In the genomic region with DNA sequence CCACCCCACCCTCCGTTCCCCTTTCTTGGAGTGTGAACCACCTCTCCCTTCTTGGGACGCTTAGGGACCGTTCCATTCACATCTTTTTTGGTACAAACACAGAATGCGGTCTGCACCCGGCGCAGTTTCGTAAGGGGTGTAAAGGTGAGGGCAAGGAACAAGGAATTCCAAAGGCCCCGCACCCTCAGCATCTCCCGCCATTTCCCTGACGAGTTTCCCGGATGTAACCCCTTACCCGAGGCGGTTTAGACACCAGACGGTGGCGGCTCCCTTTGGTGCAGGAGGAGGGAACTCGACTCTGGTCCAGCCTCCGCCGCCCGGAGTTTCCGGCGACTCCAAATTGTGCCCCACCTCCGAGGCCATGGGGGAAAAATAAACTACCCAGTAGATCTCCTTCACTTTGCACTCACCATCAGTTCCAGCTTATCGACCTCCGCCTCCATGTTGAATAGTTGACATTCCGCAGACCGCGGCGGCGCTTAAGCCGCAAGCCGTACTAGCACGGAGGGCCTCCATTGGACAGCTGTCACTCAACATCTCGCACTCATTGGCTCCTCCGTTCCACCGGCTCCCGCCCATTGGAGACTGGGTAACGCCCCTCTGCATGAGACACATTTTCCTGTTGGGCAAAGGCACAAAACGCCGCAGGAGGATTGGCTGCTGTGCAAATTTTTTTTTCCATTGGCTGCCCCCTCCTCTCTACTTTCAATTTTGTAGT, we compare ENCODE assay signal across 8 cellular contexts. TPM values are rescaled to one million over a fixed set of nuclear protein-coding genes. Genes with fewer than 3 reads are reported as not detected.
DNase-seq lines count a peak whose midpoint lies in the region; ATAC-seq, FAIRE-seq and TF ChIP-seq lines count a peak whose summit lies in the region.

A gene with protein sequence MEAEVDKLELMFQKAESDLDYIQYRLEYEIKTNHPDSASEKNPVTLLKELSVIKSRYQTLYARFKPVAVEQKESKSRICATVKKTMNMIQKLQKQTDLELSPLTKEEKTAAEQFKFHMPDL (minus strand): TSS at position 466 of the 718 bp plus-strand sequence. CDS start 23 bp downstream, at position 443.

- no peak within 1 kb of the TSS for H2AK5ac ChIP-seq in H9 (ENCODE audit: insufficient read length, low read length)

- H3K27ac ChIP-seq in H9 (ENCODE audit: insufficient read length, low read depth, low read length) (peak within 1 kb of the TSS; percentile 81), heart left ventricle (peak within 1 kb of the TSS; percentile 35 to 89 (median 84))

- H2AFZ ChIP-seq in H9 (ENCODE audit: low read length), result no peak within 1 kb of the TSS

- no peak within 1 kb of the TSS for H2BK20ac ChIP-seq in H9 (ENCODE audit: low read depth, low read length, poor library complexity, severe bottlenecking)

- peak within 1 kb of the TSS; percentile 99 for H3K14ac ChIP-seq in H9 (ENCODE audit: insufficient read depth, low read length)

- no peak for TF ChIP-seq POLR2A in heart left ventricle (IDR thresholded peaks at IDR 0.05)

- no peak within 1 kb of the TSS for H2BK12ac ChIP-seq in H9 (ENCODE audit: insufficient read length, low read depth, low read length)

- H3K23ac ChIP-seq in H9 (ENCODE audit: insufficient read length, low read depth, low read length), result no peak within 1 kb of the TSS

- TF ChIP-seq CTCF in H9 (conservative IDR thresholded peaks at IDR 0.05) (no peak), heart left ventricle (IDR thresholded peaks at IDR 0.05) (no peak)

- H3K27me3 ChIP-seq in H9 (ENCODE audit: insufficient read depth, low read length), result no peaks in the 10 kb centered on the region
- H3K27me3 ChIP-seq in heart left ventricle, result no peaks in the 10 kb centered on the region

- H2BK5ac ChIP-seq in H9 (ENCODE audit: insufficient read length, low read length), result peak within 1 kb of the TSS; percentile 56

- peak within 1 kb of the TSS; percentile 95 for H3K9ac ChIP-seq in ES-I3 (ENCODE audit: low read depth, low read length)
- peak within 1 kb of the TSS; percentile 96 for H3K9ac ChIP-seq in H9 (ENCODE audit: extremely low read depth, insufficient read length, low read length)

- peak within 1 kb of the TSS; percentile 90 for H2BK120ac ChIP-seq in H9 (ENCODE audit: low read depth, low read length, poor library complexity, severe bottlenecking)

- H3T11ph ChIP-seq in H9 (ENCODE audit: low read length), result peak within 1 kb of the TSS; percentile 43

- H3K4me3 Mint-ChIP-seq in H9, result no peak within 1 kb of the TSS

- FAIRE-seq in urothelium cell line (lab: Jason Lieb, UNC), result peak; percentile 95

- H3K23me2 ChIP-seq in H9 (ENCODE audit: insufficient read length, low read depth, low read length, poor library complexity, severe bottlenecking), result peaks cover 5% of the 10 kb centered on the region

- H3K18ac ChIP-seq in H9 (ENCODE audit: insufficient read length, low read depth, low read length), result peak within 1 kb of the TSS; percentile 93

- H3K4me1 ChIP-seq in ES-I3 (ENCODE audit: insufficient read depth, low read length), result peaks cover 9% of the 10 kb centered on the region; the same call in 1 of the 2 replicates
- H3K4me1 ChIP-seq in H9 (ENCODE audit: insufficient read depth, low read length), result no peaks in the 10 kb centered on the region
- peaks cover 0 to 37% (median 15%) of the 10 kb centered on the region in 12 donors for H3K4me1 ChIP-seq in heart left ventricle

- H3K4me1 Mint-ChIP-seq in H9, result peaks cover 40 to 46% of the 10 kb centered on the region in 2 experiments

- no peak within 1 kb of the TSS for H4K8ac ChIP-seq in H9 (replicated peaks; ENCODE audit: insufficient read length, low read depth, low read length)

- no peaks in the 10 kb centered on the region for H3K9me3 Mint-ChIP-seq in H9
- H3K9me3 Mint-ChIP-seq in activated naive CD4-positive, alpha-beta T cell treated with anti-CD3 and anti-CD28 coated beads, Interleukin-2, amount 50 U/mL, for 72 hours, result no peaks in the 10 kb centered on the region

- H3K4me3 ChIP-seq in heart left ventricle, result peak within 1 kb of the TSS; percentile 52 to 91 (median 74)

- H3K79me2 ChIP-seq in H9 (ENCODE audit: insufficient read depth, low read length), result peaks cover 27% of the 10 kb centered on the region; the same call in 1 of the 2 replicates

- H3K56ac ChIP-seq in H9 (ENCODE audit: insufficient read length, low read depth, low read length), result peak within 1 kb of the TSS; percentile 88

- no peaks in the 10 kb centered on the region for H3K9me3 ChIP-seq in ES-I3 (ENCODE audit: control insufficient read depth, insufficient read depth, low read length)
- H3K9me3 ChIP-seq in H9 (ENCODE audit: control insufficient read depth, low read depth, low read length), result no peaks in the 10 kb centered on the region
- no peaks in the 10 kb centered on the region for H3K9me3 ChIP-seq in heart left ventricle

- ATAC-seq in SK-N-SH treated with all-trans-retinoic acid at 6 μM for 48 hours (peak; percentile 88), heart left ventricle (peak; percentile 97 to 98 (median 98))
- peak; percentile 85 to 88 for ATAC-seq in activated naive CD4-positive, alpha-beta T cell treated with anti-CD3 and anti-CD28 coated beads, Interleukin-2, amount 50 U/mL, for 72 hours

- DNase-seq in H9 (no peak), M059J (ENCODE audit: low read depth) (no peak), heart left ventricle (peak; percentile 96 to 98 (median 97)), pulmonary artery endothelial cell (ENCODE audit: low read depth, low spot score) (no peak), urothelium cell line (ENCODE audit: low spot score) (peak; percentile 99)
- DNase-seq in activated naive CD4-positive, alpha-beta T cell treated with anti-CD3 and anti-CD28 coated beads, Interleukin-2, amount 50 U/mL, for 72 hours (ENCODE audit: low spot score in 2 of 2), result peak; percentile 94 to 99

- H2BK15ac ChIP-seq in H9 (ENCODE audit: low read depth, low read length), result no peak within 1 kb of the TSS

- H3K36me3 ChIP-seq in ES-I3 (ENCODE audit: insufficient read depth, low read length) (no peaks in the 10 kb centered on the region), heart left ventricle (no peaks in the 10 kb centered on the region)

- intact Hi-C loops in heart left ventricle (cut with DNase I), result loop anchor here in 7 of 10 donors (1.0 to 10.0 kb wide), 6 partner anchors 48 to 638 kb away; partner anchors contain the start of gene TRIM37 (in 6 of the 7)

- WGBS in H9 (ENCODE audit: extremely low coverage, insufficient read length, low lambda C conversion rate), result no CpG with 5 or more reads among the region's 39 CpGs
- 0 to 1% (median 0%) methylated on average over 37 to 39 of the region's 39 CpGs for WGBS in heart left ventricle, 4 donors

- H3K36me3 Mint-ChIP-seq in H9 (ENCODE audit: insufficient read depth in 1 of 3, low read depth in 3 of 3), result peaks cover 0 to 6% (median 1%) of the 10 kb centered on the region in 3 experiments; a peak in 3 of 7 replicates
- peaks cover 0 to 17% of the 10 kb centered on the region in 2 donors for H3K36me3 Mint-ChIP-seq in activated naive CD4-positive, alpha-beta T cell treated with anti-CD3 and anti-CD28 coated beads, Interleukin-2, amount 50 U/mL, for 72 hours

- H4K5ac ChIP-seq in H9 (ENCODE audit: insufficient read length, low read depth, low read length), result peak within 1 kb of the TSS; percentile 73

- H3K27ac Mint-ChIP-seq in H9, result no peak within 1 kb of the TSS
- no peak within 1 kb of the TSS for H3K27ac Mint-ChIP-seq in activated naive CD4-positive, alpha-beta T cell treated with anti-CD3 and anti-CD28 coated beads, Interleukin-2, amount 50 U/mL, for 72 hours

- H4K20me1 ChIP-seq in H9 (ENCODE audit: control insufficient read depth, insufficient read depth, insufficient read length), result no peaks in the 10 kb centered on the region

- peak within 1 kb of the TSS; percentile 75 for H3K4me2 ChIP-seq in H9 (ENCODE audit: insufficient read depth, insufficient read length, low read length)

- H4K91ac ChIP-seq in H9 (ENCODE audit: insufficient read length, low read depth, low read length), result peak within 1 kb of the TSS; percentile 11

- no peaks in the 10 kb centered on the region for H3K27me3 Mint-ChIP-seq in H9 (ENCODE audit: low read depth)

- H3K79me1 ChIP-seq in H9 (ENCODE audit: insufficient read depth, low read depth, low read length, poor library complexity, severe bottlenecking), result peaks cover 8% of the 10 kb centered on the region

- H3K4ac ChIP-seq in H9 (ENCODE audit: low read depth, low read length), result peak within 1 kb of the TSS; percentile 0; the same call in 1 of the 2 replicates

TF ChIP-seq in SK-N-SH treated with all-trans-retinoic acid at 6 μM for 48 hours, 23 proteins besides CTCF, POLR2A, EP300 and RAD21 (continues in another document):
- TF ChIP-seq OSR1 (CRISPR knock-in tag; IDR thresholded peaks at IDR 0.05) (no peak), ZNF8 (CRISPR knock-in tag; IDR thresholded peaks at IDR 0.05) (peak; percentile 59; the same call in 1 of the 2 replicates)
- TF ChIP-seq, protein P1, sequence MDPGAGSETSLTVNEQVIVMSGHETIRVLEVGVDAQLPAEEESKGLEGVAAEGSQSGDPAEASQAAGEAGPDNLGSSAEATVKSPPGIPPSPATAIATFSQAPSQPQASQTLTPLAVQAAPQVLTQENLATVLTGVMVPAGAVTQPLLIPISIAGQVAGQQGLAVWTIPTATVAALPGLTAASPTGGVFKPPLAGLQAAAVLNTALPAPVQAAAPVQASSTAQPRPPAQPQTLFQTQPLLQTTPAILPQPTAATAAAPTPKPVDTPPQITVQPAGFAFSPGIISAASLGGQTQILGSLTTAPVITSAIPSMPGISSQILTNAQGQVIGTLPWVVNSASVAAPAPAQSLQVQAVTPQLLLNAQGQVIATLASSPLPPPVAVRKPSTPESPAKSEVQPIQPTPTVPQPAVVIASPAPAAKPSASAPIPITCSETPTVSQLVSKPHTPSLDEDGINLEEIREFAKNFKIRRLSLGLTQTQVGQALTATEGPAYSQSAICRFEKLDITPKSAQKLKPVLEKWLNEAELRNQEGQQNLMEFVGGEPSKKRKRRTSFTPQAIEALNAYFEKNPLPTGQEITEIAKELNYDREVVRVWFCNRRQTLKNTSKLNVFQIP (CRISPR knock-in tag; IDR thresholded peaks at IDR 0.05; ENCODE audit: borderline replicate concordance, low read depth), result no peak

RNA-seq across cellular contexts. Expression of the gene that starts here (rescaled TPM):
- total RNA-seq in H9 (2021) (83.7 and 91.9 TPM in 2 replicates), heart left ventricle (10 to 100 TPM; 23.7 to 52.3 (median 39.1) TPM), pulmonary artery endothelial cell (50.2 and 83.2 TPM in 2 replicates)
- 131 and 134 TPM in 2 replicates for total RNA-seq in M059J (2014; rRNA removed; shearing (Covaris generic))
- total RNA-seq in activated naive CD4-positive, alpha-beta T cell treated with anti-CD3 and anti-CD28 coated beads, Interleukin-2, amount 50 U/mL, for 72 hours, result 10 to 100 TPM; 74.0 to 89.9 TPM
- polyA plus RNA-seq in heart left ventricle, result 10 to 100 TPM; 33.8 to 44.9 TPM

Comparison
In these comparisons a context has a peak if more than half of its experiments do, and no peak if none do; other contexts are left out.
1. DNase-seq: peak in activated naive CD4-positive, alpha-beta T cell treated with anti-CD3 and anti-CD28 coated beads, Interleukin-2, amount 50 U/mL, for 72 hours (2 of 2), heart left ventricle (5 of 5) and urothelium cell line (single experiment); none in H9 (single experiment), M059J (single experiment) and pulmonary artery endothelial cell (single experiment).
2. Peak in every context shown above with its lines, with median percentiles within 50 percentile points of each other: ATAC-seq.